ENCODE assay signal across 1 cellular context in the genomic region with DNA sequence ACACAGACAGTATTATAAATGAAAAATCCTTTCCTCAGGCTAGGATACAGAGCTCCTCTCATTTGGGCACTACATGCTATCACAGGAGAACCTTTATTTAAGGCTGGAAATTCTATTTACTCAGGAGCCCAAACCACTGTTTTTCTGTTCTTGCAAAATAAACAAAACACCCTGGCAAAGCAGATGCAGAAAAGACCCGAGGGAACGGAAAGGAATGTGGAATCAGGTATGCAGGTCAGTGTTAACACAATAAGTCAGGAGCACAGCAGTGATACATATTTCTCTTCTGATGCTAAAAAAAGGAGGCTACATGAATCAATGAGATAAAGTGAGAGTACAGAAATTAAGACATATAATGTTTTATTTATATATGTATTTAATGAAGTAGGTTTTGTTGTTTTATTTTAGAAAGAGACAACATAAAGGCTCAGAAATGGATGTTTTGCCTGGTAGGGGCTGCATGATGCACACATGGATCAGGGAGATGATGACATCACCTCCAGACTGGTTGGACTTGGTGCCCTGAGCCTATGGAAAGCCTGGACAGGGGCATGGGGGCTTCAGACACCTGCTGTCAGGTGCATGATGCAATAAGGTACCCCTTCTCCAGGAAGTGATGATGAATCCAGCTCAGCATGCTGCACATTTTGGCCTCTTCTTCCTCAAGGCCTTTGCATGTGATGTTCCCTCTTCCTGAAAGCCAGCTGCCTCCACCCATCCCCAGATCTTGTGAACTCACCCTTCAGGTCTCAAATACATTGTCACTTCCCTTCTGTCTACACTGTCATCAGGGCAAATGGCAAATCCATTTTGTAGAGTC.
TF ChIP-seq lines count a peak whose summit lies in the region.

No MANE protein-coding gene starts in this region.

TF ChIP-seq in HEK293, 187 proteins besides CTCF, POLR2A, EP300 and RAD21 (continued from another document):
- TF ChIP-seq, protein P1, sequence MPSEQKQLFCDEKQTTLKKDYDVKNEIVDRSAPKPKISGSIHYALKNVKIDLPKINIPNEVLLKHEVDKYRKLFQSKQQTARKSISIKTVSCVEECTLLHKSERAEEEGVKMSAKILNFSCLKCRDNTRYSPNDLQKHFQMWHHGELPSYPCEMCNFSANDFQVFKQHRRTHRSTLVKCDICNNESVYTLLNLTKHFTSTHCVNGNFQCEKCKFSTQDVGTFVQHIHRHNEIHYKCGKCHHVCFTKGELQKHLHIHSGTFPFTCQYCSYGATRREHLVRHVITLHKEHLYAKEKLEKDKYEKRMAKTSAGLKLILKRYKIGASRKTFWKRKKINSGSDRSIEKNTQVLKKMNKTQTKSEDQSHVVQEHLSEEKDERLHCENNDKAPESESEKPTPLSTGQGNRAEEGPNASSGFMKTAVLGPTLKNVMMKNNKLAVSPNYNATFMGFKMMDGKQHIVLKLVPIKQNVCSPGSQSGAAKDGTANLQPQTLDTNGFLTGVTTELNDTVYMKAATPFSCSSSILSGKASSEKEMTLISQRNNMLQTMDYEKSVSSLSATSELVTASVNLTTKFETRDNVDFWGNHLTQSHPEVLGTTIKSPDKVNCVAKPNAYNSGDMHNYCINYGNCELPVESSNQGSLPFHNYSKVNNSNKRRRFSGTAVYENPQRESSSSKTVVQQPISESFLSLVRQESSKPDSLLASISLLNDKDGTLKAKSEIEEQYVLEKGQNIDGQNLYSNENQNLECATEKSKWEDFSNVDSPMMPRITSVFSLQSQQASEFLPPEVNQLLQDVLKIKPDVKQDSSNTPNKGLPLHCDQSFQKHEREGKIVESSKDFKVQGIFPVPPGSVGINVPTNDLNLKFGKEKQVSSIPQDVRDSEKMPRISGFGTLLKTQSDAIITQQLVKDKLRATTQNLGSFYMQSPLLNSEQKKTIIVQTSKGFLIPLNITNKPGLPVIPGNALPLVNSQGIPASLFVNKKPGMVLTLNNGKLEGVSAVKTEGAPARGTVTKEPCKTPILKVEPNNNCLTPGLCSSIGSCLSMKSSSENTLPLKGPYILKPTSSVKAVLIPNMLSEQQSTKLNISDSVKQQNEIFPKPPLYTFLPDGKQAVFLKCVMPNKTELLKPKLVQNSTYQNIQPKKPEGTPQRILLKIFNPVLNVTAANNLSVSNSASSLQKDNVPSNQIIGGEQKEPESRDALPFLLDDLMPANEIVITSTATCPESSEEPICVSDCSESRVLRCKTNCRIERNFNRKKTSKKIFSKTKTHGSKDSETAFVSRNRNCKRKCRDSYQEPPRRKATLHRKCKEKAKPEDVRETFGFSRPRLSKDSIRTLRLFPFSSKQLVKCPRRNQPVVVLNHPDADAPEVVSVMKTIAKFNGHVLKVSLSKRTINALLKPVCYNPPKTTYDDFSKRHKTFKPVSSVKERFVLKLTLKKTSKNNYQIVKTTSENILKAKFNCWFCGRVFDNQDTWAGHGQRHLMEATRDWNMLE (tag by site-specific recombination; conservative IDR thresholded peaks at IDR 0.05; ENCODE audit: low read depth), result no peak
- TF ChIP-seq, protein P2, sequence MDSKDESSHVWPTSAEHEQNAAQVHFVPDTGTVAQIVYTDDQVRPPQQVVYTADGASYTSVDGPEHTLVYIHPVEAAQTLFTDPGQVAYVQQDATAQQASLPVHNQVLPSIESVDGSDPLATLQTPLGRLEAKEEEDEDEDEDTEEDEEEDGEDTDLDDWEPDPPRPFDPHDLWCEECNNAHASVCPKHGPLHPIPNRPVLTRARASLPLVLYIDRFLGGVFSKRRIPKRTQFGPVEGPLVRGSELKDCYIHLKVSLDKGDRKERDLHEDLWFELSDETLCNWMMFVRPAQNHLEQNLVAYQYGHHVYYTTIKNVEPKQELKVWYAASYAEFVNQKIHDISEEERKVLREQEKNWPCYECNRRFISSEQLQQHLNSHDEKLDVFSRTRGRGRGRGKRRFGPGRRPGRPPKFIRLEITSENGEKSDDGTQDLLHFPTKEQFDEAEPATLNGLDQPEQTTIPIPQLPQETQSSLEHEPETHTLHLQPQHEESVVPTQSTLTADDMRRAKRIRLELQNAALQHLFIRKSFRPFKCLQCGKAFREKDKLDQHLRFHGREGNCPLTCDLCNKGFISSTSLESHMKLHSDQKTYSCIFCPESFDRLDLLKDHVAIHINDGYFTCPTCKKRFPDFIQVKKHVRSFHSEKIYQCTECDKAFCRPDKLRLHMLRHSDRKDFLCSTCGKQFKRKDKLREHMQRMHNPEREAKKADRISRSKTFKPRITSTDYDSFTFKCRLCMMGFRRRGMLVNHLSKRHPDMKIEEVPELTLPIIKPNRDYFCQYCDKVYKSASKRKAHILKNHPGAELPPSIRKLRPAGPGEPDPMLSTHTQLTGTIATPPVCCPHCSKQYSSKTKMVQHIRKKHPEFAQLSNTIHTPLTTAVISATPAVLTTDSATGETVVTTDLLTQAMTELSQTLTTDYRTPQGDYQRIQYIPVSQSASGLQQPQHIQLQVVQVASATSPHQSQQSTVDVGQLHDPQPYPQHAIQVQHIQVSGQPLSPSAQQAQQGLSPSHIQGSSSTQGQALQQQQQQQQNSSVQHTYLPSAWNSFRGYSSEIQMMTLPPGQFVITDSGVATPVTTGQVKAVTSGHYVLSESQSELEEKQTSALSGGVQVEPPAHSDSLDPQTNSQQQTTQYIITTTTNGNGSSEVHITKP (tag by site-specific recombination; IDR thresholded peaks at IDR 0.05), result peak; percentile 81
